Comparison of ENCODE assay signal across 1 cellular context in the genomic region with DNA sequence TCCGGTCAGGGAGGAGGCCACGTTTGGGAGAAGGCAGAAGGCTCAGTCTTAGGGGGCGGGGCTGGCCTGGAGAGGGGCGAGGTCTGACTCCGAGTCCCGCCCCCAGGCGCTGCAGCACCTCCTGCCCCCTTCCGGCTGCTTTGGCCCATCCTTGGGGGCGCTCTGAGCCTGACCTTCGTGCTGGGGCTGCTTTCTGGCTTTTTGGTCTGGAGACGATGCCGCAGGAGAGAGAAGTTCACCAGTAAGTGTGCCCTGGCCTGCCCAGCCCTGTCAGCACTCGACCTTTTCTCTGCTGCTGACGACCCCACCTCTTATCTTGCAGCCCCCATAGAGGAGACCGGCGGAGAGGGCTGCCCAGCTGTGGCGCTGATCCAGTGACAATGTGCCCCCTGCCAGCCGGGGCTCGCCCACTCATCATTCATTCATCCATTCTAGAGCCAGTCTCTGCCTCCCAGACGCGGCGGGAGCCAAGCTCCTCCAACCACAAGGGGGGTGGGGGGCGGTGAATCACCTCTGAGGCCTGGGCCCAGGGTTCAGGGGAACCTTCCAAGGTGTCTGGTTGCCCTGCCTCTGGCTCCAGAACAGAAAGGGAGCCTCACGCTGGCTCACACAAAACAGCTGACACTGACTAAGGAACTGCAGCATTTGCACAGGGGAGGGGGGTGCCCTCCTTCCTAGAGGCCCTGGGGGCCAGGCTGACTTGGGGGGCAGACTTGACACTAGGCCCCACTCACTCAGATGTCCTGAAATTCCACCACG.
TF ChIP-seq lines count a peak whose summit lies in the region.

No MANE protein-coding gene starts in this region.

TF ChIP-seq in WTC11, 78 proteins besides CTCF, POLR2A, EP300 and RAD21 (continues in another document):
- TF ChIP-seq, protein P1, sequence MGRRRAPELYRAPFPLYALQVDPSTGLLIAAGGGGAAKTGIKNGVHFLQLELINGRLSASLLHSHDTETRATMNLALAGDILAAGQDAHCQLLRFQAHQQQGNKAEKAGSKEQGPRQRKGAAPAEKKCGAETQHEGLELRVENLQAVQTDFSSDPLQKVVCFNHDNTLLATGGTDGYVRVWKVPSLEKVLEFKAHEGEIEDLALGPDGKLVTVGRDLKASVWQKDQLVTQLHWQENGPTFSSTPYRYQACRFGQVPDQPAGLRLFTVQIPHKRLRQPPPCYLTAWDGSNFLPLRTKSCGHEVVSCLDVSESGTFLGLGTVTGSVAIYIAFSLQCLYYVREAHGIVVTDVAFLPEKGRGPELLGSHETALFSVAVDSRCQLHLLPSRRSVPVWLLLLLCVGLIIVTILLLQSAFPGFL (CRISPR knock-in tag; IDR thresholded peaks at IDR 0.05; ENCODE audit: borderline replicate concordance), result no peak
- no peak for TF ChIP-seq JAZF1 (CRISPR knock-in tag; IDR thresholded peaks at IDR 0.05)
- TF ChIP-seq, protein P2, sequence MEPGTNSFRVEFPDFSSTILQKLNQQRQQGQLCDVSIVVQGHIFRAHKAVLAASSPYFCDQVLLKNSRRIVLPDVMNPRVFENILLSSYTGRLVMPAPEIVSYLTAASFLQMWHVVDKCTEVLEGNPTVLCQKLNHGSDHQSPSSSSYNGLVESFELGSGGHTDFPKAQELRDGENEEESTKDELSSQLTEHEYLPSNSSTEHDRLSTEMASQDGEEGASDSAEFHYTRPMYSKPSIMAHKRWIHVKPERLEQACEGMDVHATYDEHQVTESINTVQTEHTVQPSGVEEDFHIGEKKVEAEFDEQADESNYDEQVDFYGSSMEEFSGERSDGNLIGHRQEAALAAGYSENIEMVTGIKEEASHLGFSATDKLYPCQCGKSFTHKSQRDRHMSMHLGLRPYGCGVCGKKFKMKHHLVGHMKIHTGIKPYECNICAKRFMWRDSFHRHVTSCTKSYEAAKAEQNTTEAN (CRISPR knock-in tag; IDR thresholded peaks at IDR 0.05), result peak; percentile 69
- TF ChIP-seq ESRRA (CRISPR knock-in tag; IDR thresholded peaks at IDR 0.05; ENCODE audit: borderline replicate concordance), result no peak
- TF ChIP-seq, protein P3, sequence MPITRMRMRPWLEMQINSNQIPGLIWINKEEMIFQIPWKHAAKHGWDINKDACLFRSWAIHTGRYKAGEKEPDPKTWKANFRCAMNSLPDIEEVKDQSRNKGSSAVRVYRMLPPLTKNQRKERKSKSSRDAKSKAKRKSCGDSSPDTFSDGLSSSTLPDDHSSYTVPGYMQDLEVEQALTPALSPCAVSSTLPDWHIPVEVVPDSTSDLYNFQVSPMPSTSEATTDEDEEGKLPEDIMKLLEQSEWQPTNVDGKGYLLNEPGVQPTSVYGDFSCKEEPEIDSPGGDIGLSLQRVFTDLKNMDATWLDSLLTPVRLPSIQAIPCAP (CRISPR knock-in tag; IDR thresholded peaks at IDR 0.05), result no peak
- no peak for TF ChIP-seq MXD4 (CRISPR knock-in tag; IDR thresholded peaks at IDR 0.05; ENCODE audit: borderline replicate concordance)
- TF ChIP-seq, protein P4, sequence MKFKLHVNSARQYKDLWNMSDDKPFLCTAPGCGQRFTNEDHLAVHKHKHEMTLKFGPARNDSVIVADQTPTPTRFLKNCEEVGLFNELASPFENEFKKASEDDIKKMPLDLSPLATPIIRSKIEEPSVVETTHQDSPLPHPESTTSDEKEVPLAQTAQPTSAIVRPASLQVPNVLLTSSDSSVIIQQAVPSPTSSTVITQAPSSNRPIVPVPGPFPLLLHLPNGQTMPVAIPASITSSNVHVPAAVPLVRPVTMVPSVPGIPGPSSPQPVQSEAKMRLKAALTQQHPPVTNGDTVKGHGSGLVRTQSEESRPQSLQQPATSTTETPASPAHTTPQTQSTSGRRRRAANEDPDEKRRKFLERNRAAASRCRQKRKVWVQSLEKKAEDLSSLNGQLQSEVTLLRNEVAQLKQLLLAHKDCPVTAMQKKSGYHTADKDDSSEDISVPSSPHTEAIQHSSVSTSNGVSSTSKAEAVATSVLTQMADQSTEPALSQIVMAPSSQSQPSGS (CRISPR knock-in tag; IDR thresholded peaks at IDR 0.05; ENCODE audit: borderline replicate concordance, low read depth), result no peak
- TF ChIP-seq SOX15 (CRISPR knock-in tag; IDR thresholded peaks at IDR 0.05), result no peak
- no peak for TF ChIP-seq CREM (CRISPR knock-in tag; IDR thresholded peaks at IDR 0.05)
- TF ChIP-seq ZNF317 (CRISPR knock-in tag; IDR thresholded peaks at IDR 0.05; ENCODE audit: borderline replicate concordance, low read depth), result no peak
- TF ChIP-seq TP53 (CRISPR knock-in tag; IDR thresholded peaks at IDR 0.05), result 0 out of 2 replicates have a peak, but pooled peaks have one; percentile 1
- no peak for TF ChIP-seq NFYB (CRISPR knock-in tag; conservative IDR thresholded peaks at IDR 0.05; ENCODE audit: low read depth)
- TF ChIP-seq ZNF416 (CRISPR knock-in tag; IDR thresholded peaks at IDR 0.05), result no peak
- no peak for TF ChIP-seq PRRX2 (CRISPR knock-in tag; IDR thresholded peaks at IDR 0.05)
- no peak for TF ChIP-seq ZNF121 (CRISPR knock-in tag; IDR thresholded peaks at IDR 0.05)
- TF ChIP-seq ZNF396 (CRISPR knock-in tag; IDR thresholded peaks at IDR 0.05; ENCODE audit: borderline replicate concordance), result no peak
- TF ChIP-seq, protein P5, sequence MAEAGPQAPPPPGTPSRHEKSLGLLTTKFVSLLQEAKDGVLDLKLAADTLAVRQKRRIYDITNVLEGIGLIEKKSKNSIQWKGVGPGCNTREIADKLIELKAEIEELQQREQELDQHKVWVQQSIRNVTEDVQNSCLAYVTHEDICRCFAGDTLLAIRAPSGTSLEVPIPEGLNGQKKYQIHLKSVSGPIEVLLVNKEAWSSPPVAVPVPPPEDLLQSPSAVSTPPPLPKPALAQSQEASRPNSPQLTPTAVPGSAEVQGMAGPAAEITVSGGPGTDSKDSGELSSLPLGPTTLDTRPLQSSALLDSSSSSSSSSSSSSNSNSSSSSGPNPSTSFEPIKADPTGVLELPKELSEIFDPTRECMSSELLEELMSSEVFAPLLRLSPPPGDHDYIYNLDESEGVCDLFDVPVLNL (CRISPR knock-in tag; IDR thresholded peaks at IDR 0.05; ENCODE audit: borderline replicate concordance, low read depth), result no peak
- no peak for TF ChIP-seq NR2C2 (CRISPR knock-in tag; IDR thresholded peaks at IDR 0.05)
- TF ChIP-seq EMX1 (CRISPR knock-in tag; IDR thresholded peaks at IDR 0.05), result no peak
- no peak for TF ChIP-seq NR3C1 (CRISPR knock-in tag; conservative IDR thresholded peaks at IDR 0.05; ENCODE audit: low read depth)
- TF ChIP-seq IRF2 (CRISPR knock-in tag; IDR thresholded peaks at IDR 0.05; ENCODE audit: borderline replicate concordance, low read depth), result no peak
- TF ChIP-seq SP1 (CRISPR knock-in tag; conservative IDR thresholded peaks at IDR 0.05), result no peak; the same call in none of the 2 replicates
- TF ChIP-seq NFATC4 (CRISPR knock-in tag; IDR thresholded peaks at IDR 0.05), result peak; percentile 75; the same call in 1 of the 2 replicates
- TF ChIP-seq, protein P6, sequence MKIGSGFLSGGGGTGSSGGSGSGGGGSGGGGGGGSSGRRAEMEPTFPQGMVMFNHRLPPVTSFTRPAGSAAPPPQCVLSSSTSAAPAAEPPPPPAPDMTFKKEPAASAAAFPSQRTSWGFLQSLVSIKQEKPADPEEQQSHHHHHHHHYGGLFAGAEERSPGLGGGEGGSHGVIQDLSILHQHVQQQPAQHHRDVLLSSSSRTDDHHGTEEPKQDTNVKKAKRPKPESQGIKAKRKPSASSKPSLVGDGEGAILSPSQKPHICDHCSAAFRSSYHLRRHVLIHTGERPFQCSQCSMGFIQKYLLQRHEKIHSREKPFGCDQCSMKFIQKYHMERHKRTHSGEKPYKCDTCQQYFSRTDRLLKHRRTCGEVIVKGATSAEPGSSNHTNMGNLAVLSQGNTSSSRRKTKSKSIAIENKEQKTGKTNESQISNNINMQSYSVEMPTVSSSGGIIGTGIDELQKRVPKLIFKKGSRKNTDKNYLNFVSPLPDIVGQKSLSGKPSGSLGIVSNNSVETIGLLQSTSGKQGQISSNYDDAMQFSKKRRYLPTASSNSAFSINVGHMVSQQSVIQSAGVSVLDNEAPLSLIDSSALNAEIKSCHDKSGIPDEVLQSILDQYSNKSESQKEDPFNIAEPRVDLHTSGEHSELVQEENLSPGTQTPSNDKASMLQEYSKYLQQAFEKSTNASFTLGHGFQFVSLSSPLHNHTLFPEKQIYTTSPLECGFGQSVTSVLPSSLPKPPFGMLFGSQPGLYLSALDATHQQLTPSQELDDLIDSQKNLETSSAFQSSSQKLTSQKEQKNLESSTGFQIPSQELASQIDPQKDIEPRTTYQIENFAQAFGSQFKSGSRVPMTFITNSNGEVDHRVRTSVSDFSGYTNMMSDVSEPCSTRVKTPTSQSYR (CRISPR knock-in tag; IDR thresholded peaks at IDR 0.05), result peak; percentile 5; the same call in 1 of the 2 replicates
- no peak for TF ChIP-seq FOXJ3 (CRISPR knock-in tag; IDR thresholded peaks at IDR 0.05; ENCODE audit: borderline replicate concordance)
- TF ChIP-seq, protein P7, sequence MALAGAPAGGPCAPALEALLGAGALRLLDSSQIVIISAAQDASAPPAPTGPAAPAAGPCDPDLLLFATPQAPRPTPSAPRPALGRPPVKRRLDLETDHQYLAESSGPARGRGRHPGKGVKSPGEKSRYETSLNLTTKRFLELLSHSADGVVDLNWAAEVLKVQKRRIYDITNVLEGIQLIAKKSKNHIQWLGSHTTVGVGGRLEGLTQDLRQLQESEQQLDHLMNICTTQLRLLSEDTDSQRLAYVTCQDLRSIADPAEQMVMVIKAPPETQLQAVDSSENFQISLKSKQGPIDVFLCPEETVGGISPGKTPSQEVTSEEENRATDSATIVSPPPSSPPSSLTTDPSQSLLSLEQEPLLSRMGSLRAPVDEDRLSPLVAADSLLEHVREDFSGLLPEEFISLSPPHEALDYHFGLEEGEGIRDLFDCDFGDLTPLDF (CRISPR knock-in tag; IDR thresholded peaks at IDR 0.05), result no peak
- TF ChIP-seq, protein P8, sequence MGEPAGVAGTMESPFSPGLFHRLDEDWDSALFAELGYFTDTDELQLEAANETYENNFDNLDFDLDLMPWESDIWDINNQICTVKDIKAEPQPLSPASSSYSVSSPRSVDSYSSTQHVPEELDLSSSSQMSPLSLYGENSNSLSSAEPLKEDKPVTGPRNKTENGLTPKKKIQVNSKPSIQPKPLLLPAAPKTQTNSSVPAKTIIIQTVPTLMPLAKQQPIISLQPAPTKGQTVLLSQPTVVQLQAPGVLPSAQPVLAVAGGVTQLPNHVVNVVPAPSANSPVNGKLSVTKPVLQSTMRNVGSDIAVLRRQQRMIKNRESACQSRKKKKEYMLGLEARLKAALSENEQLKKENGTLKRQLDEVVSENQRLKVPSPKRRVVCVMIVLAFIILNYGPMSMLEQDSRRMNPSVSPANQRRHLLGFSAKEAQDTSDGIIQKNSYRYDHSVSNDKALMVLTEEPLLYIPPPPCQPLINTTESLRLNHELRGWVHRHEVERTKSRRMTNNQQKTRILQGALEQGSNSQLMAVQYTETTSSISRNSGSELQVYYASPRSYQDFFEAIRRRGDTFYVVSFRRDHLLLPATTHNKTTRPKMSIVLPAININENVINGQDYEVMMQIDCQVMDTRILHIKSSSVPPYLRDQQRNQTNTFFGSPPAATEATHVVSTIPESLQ (CRISPR knock-in tag; IDR thresholded peaks at IDR 0.05), result no peak
- TF ChIP-seq, protein P9, sequence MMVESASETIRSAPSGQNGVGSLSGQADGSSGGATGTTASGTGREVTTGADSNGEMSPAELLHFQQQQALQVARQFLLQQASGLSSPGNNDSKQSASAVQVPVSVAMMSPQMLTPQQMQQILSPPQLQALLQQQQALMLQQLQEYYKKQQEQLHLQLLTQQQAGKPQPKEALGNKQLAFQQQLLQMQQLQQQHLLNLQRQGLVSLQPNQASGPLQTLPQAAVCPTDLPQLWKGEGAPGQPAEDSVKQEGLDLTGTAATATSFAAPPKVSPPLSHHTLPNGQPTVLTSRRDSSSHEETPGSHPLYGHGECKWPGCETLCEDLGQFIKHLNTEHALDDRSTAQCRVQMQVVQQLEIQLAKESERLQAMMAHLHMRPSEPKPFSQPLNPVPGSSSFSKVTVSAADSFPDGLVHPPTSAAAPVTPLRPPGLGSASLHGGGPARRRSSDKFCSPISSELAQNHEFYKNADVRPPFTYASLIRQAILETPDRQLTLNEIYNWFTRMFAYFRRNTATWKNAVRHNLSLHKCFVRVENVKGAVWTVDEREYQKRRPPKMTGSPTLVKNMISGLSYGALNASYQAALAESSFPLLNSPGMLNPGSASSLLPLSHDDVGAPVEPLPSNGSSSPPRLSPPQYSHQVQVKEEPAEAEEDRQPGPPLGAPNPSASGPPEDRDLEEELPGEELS (CRISPR knock-in tag; IDR thresholded peaks at IDR 0.05), result no peak
- TF ChIP-seq, protein P10, sequence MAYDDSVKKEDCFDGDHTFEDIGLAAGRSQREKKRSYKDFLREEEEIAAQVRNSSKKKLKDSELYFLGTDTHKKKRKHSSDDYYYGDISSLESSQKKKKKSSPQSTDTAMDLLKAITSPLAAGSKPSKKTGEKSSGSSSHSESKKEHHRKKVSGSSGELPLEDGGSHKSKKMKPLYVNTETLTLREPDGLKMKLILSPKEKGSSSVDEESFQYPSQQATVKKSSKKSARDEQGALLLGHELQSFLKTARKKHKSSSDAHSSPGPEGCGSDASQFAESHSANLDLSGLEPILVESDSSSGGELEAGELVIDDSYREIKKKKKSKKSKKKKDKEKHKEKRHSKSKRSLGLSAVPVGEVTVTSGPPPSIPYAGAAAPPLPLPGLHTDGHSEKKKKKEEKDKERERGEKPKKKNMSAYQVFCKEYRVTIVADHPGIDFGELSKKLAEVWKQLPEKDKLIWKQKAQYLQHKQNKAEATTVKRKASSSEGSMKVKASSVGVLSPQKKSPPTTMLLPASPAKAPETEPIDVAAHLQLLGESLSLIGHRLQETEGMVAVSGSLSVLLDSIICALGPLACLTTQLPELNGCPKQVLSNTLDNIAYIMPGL (CRISPR knock-in tag; IDR thresholded peaks at IDR 0.05), result no peak; the same call in 1 of the 2 replicates
- no peak for TF ChIP-seq TCF7 (CRISPR knock-in tag; IDR thresholded peaks at IDR 0.05; ENCODE audit: low read depth)
- no peak for TF ChIP-seq TEAD4 (CRISPR knock-in tag; IDR thresholded peaks at IDR 0.05)
- TF ChIP-seq OVOL2 (CRISPR knock-in tag; IDR thresholded peaks at IDR 0.05; ENCODE audit: borderline replicate concordance), result no peak
- no peak for TF ChIP-seq CREB1 (CRISPR knock-in tag; IDR thresholded peaks at IDR 0.05)
- TF ChIP-seq ZNF671 (CRISPR knock-in tag; IDR thresholded peaks at IDR 0.05), result no peak
- TF ChIP-seq, protein P11, sequence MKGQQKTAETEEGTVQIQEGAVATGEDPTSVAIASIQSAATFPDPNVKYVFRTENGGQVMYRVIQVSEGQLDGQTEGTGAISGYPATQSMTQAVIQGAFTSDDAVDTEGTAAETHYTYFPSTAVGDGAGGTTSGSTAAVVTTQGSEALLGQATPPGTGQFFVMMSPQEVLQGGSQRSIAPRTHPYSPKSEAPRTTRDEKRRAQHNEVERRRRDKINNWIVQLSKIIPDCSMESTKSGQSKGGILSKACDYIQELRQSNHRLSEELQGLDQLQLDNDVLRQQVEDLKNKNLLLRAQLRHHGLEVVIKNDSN (CRISPR knock-in tag; IDR thresholded peaks at IDR 0.05), result no peak
- TF ChIP-seq GTF2I (CRISPR knock-in tag; conservative IDR thresholded peaks at IDR 0.05), result no peak
- TF ChIP-seq ZBTB21 (CRISPR knock-in tag; IDR thresholded peaks at IDR 0.05; ENCODE audit: borderline replicate concordance), result no peak
- TF ChIP-seq, protein P12, sequence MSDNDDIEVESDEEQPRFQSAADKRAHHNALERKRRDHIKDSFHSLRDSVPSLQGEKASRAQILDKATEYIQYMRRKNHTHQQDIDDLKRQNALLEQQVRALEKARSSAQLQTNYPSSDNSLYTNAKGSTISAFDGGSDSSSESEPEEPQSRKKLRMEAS (CRISPR knock-in tag; IDR thresholded peaks at IDR 0.05), result no peak
- no peak for TF ChIP-seq ZNF423 (CRISPR knock-in tag; IDR thresholded peaks at IDR 0.05)
- 0 out of 2 replicates have a peak, but pooled peaks have one; percentile 4 for TF ChIP-seq ETV6 (CRISPR knock-in tag; IDR thresholded peaks at IDR 0.05)
